20 cellular contexts compared by ENCODE assay signal in the genomic region with DNA sequence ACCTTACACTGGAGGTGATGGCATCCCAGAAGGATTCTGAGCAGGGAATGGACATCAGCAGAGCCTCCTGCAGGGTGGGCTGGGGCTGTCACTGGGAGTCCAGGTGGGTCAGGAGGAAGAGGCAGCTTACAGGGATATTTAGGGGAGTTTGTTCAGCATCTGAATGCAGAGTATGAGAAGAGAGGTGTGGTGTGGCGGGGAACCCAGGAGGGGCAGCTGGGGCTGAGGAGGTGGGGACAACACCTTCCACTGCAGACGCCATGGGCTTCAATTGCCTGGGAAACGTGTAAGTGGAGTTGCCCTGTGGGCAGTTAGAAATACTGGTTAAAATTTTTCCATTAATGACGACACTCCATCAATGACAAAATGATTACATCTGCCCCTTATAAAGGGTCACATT. TPM values are rescaled to one million over a fixed set of nuclear protein-coding genes. Genes with fewer than 3 reads are reported as not detected.
DNase-seq lines count a peak whose midpoint lies in the region; ATAC-seq and TF ChIP-seq lines count a peak whose summit lies in the region.
"Had no signal": no experiment of that assay in that cellular context is flagged by ENCODE, and none has a peak within 500 bp of the region (broad histone marks: within the 10 kb centered on the region; RNA-seq: fewer than 3 reads in every experiment).

No MANE protein-coding gene starts in this region.

- H3K9me3 ChIP-seq in cardiac muscle cell (ENCODE audit: low read depth) (no peaks in the 10 kb centered on the region), mesenchymal stem cell (ENCODE audit: control insufficient read depth, low read length) (peaks cover 5% of the 10 kb centered on the region), vagina (peaks cover 4% of the 10 kb centered on the region), psoas muscle (peaks cover 8% of the 10 kb centered on the region)
- H3K9me3 ChIP-seq: Caco-2 had no signal

- no peak overlapping the region for H3K14ac ChIP-seq in mesenchymal stem cell (ENCODE audit: low read length in 2 of 2)

- no peaks in the 10 kb centered on the region for H3K36me3 Mint-ChIP-seq in type B pancreatic cell
- H3K36me3 Mint-ChIP-seq in T-helper 2 cell treated with Interferon-gamma antibody and Interleukin-4, amounts not matched to agents 5 μg/mL and 100 μg/mL, for 36 hours (ENCODE audit: low read depth), result no peaks in the 10 kb centered on the region
- H3K36me3 Mint-ChIP-seq: CD8-positive, alpha-beta T cell had no signal

- TF ChIP-seq POLR2A in vagina (IDR thresholded peaks at IDR 0.05), result no peak

- H2AK5ac ChIP-seq in mesenchymal stem cell (ENCODE audit: low read length, severe bottlenecking), result no peak overlapping the region

- DNase-seq in cardiac muscle cell (ENCODE audit: low read depth in 1 of 2, low spot score in 1 of 2) (no peak), left cardiac atrium (no peak), mesenchymal stem cell (no peak), type B pancreatic cell (ENCODE audit: extremely low spot score, unreplicated experiment) (no peak), vagina (ENCODE audit: extremely low spot score in 2 of 2) (no peak), psoas muscle (no peak), NCI-H2171 treated with DMSO at 0.1 percent for 48 hours (lab: John Stamatoyannopoulos, UW) (no peak)
- DNase-seq in T-helper 2 cell treated with Interferon-gamma antibody and Interleukin-4, amounts not matched to agents 5 μg/mL and 100 μg/mL, for 36 hours (ENCODE audit: low spot score), result no peak
- DNase-seq: AML-193; Caco-2; Calu3; CD4-positive, alpha-beta T cell; CD8-positive, alpha-beta T cell; DMS79 treated with DMSO at 0.1 percent for 48 hours; GF-D8 had no signal

- TF ChIP-seq CTCF in cardiac muscle cell (IDR thresholded peaks at IDR 0.05; ENCODE audit: low read depth, low read length) (no peak), type B pancreatic cell (conservative IDR thresholded peaks at IDR 0.05) (no peak), vagina (IDR thresholded peaks at IDR 0.05) (no peak), psoas muscle (IDR thresholded peaks at IDR 0.05) (no peak)

- no peak overlapping the region for H2AFZ ChIP-seq in mesenchymal stem cell (ENCODE audit: low read depth, low read length)

- H3K27ac ChIP-seq in cardiac muscle cell (peak overlapping the region; percentile 95), mesenchymal stem cell (ENCODE audit: low read length, poor library complexity, severe bottlenecking) (no peak overlapping the region), vagina (peak overlapping the region; percentile 92), psoas muscle (no peak overlapping the region)
- H3K27ac ChIP-seq: 22Rv1; A549; BLaER1 treated with 17β-estradiol and CSF1 and Interleukin-3, amounts not matched to agents 10 nM and 100 nM; C4-2B had no signal

- no peak for ATAC-seq in left cardiac atrium
- no peak for ATAC-seq in psoas muscle
- ATAC-seq: A549; CD8-positive, alpha-beta T cell had no signal

- no peaks in the 10 kb centered on the region for H3K27me3 Mint-ChIP-seq in type B pancreatic cell
- no peaks in the 10 kb centered on the region for H3K27me3 Mint-ChIP-seq in T-helper 2 cell treated with Interferon-gamma antibody and Interleukin-4, amounts not matched to agents 5 μg/mL and 100 μg/mL, for 36 hours (ENCODE audit: low read depth)

- no peak overlapping the region for H3K9ac ChIP-seq in mesenchymal stem cell (ENCODE audit: low read length)
- H3K9ac ChIP-seq: BLaER1 treated with 17β-estradiol and CSF1 and Interleukin-3, amounts not matched to agents 10 nM and 100 nM had no signal

- no peak overlapping the region for H2BK12ac ChIP-seq in mesenchymal stem cell (ENCODE audit: low read length in 2 of 2)

- no peak overlapping the region for H3K18ac ChIP-seq in mesenchymal stem cell (ENCODE audit: low read depth in 1 of 2, low read length in 2 of 2)

- no peak overlapping the region for H2BK5ac ChIP-seq in mesenchymal stem cell (ENCODE audit: low read depth, low read length, poor library complexity, severe bottlenecking)

- no peak overlapping the region for H4K91ac ChIP-seq in mesenchymal stem cell (ENCODE audit: low read length)

- H3K9me3 Mint-ChIP-seq in type B pancreatic cell, result peaks cover 4% of the 10 kb centered on the region
- peaks cover 6% of the 10 kb centered on the region for H3K9me3 Mint-ChIP-seq in T-helper 2 cell treated with Interferon-gamma antibody and Interleukin-4, amounts not matched to agents 5 μg/mL and 100 μg/mL, for 36 hours

- no peak overlapping the region for H3K4me3 Mint-ChIP-seq in type B pancreatic cell
- no peak overlapping the region for H3K4me3 Mint-ChIP-seq in T-helper 2 cell treated with Interferon-gamma antibody and Interleukin-4, amounts not matched to agents 5 μg/mL and 100 μg/mL, for 36 hours
- H3K4me3 Mint-ChIP-seq: B cell; CD4-positive, alpha-beta T cell; CD8-positive, alpha-beta T cell had no signal

- no peak overlapping the region for H3K4me2 ChIP-seq in mesenchymal stem cell (ENCODE audit: low read length, poor library complexity, severe bottlenecking)
- H3K4me2 ChIP-seq: A549; BLaER1 treated with 17β-estradiol and CSF1 and Interleukin-3, amounts not matched to agents 10 nM and 100 nM had no signal

- H2BK15ac ChIP-seq in mesenchymal stem cell (ENCODE audit: low read depth, poor library complexity, severe bottlenecking), result no peak overlapping the region

- H3K23ac ChIP-seq in mesenchymal stem cell (ENCODE audit: low read length in 2 of 2), result no peak overlapping the region

- peak overlapping the region; percentile 61 for H3K27ac Mint-ChIP-seq in type B pancreatic cell
- H3K27ac Mint-ChIP-seq in T-helper 2 cell treated with Interferon-gamma antibody and Interleukin-4, amounts not matched to agents 5 μg/mL and 100 μg/mL, for 36 hours, result no peak overlapping the region
- H3K27ac Mint-ChIP-seq: B cell; CD4-positive, alpha-beta T cell; CD8-positive, alpha-beta T cell had no signal

- WGBS in mesenchymal stem cell, result 98% methylated on average over 3 of the region's 4 CpGs
- 95 to 97% (median 96%) methylated on average over 4 of the region's 4 CpGs for WGBS in psoas muscle, 3 donors

- H3K79me1 ChIP-seq in mesenchymal stem cell (replicated peaks; ENCODE audit: low read length, poor library complexity, severe bottlenecking), result no peaks in the 10 kb centered on the region

- H3K4me1 ChIP-seq in cardiac muscle cell (ENCODE audit: low read depth) (peaks cover 38% of the 10 kb centered on the region), mesenchymal stem cell (ENCODE audit: control insufficient read depth, insufficient read depth, low read depth, low read length) (peaks cover 15% of the 10 kb centered on the region), vagina (peaks cover 37% of the 10 kb centered on the region), psoas muscle (no peaks in the 10 kb centered on the region)
- H3K4me1 ChIP-seq: Caco-2 had no signal

- H3K4me1 Mint-ChIP-seq in type B pancreatic cell (ENCODE audit: unreplicated experiment), result peaks cover 28% of the 10 kb centered on the region
- H3K4me1 Mint-ChIP-seq in T-helper 2 cell treated with Interferon-gamma antibody and Interleukin-4, amounts not matched to agents 5 μg/mL and 100 μg/mL, for 36 hours (ENCODE audit: low read depth), result no peaks in the 10 kb centered on the region
- H3K4me1 Mint-ChIP-seq: B cell had no signal

- H3K36me3 ChIP-seq in cardiac muscle cell (no peaks in the 10 kb centered on the region), mesenchymal stem cell (ENCODE audit: control insufficient read depth in 1 of 2, insufficient read depth in 2 of 2, low read depth in 1 of 2, low read length in 2 of 2) (peaks cover 0 to 7% of the 10 kb centered on the region in 2 experiments), vagina (no peaks in the 10 kb centered on the region), psoas muscle (ENCODE audit: insufficient read depth in 1 of 2, low read depth in 1 of 2) (no peaks in the 10 kb centered on the region)
- H3K36me3 ChIP-seq: BLaER1 treated with 17β-estradiol and CSF1 and Interleukin-3, amounts not matched to agents 10 nM and 100 nM had no signal

- H3K4me3 ChIP-seq in cardiac muscle cell, result no peak overlapping the region
- H3K4me3 ChIP-seq in mesenchymal stem cell (ENCODE audit: insufficient read depth in 1 of 2, low read depth in 1 of 2, low read length in 2 of 2), result no peak overlapping the region
- no peak overlapping the region for H3K4me3 ChIP-seq in vagina
- H3K4me3 ChIP-seq in psoas muscle, result no peak overlapping the region
- H3K4me3 ChIP-seq: A549; BLaER1 treated with 17β-estradiol and CSF1 and Interleukin-3, amounts not matched to agents 10 nM and 100 nM had no signal

- peak overlapping the region; percentile 19 for H2BK120ac ChIP-seq in mesenchymal stem cell (ENCODE audit: low read depth, low read length)

- H3K27me3 ChIP-seq in cardiac muscle cell, result no peaks in the 10 kb centered on the region
- H3K27me3 ChIP-seq in mesenchymal stem cell (ENCODE audit: control insufficient read depth in 1 of 2, insufficient read depth in 1 of 2, low read length in 2 of 2), result no peaks in the 10 kb centered on the region
- no peaks in the 10 kb centered on the region for H3K27me3 ChIP-seq in vagina
- no peaks in the 10 kb centered on the region for H3K27me3 ChIP-seq in psoas muscle (ENCODE audit: insufficient read depth in 3 of 3, low read length in 2 of 3)
- H3K27me3 ChIP-seq: BLaER1 treated with 17β-estradiol and CSF1 and Interleukin-3, amounts not matched to agents 10 nM and 100 nM had no signal

- no peak overlapping the region for H3K4ac ChIP-seq in mesenchymal stem cell (ENCODE audit: low read depth in 1 of 2, low read length in 2 of 2)

- intact Hi-C loops in left cardiac atrium (cut with DNase I), result no loop called here
- intact Hi-C loops in vagina (cut with DNase I), result loop anchor here (5.0 to 10.0 kb wide), 2 partner anchors 150 to 637 kb away; a partner anchor contains a TSS
- intact Hi-C loops in psoas muscle (cut with DNase I), result no loop called here

- H4K8ac ChIP-seq in mesenchymal stem cell (ENCODE audit: low read length), result no peak overlapping the region

RNA-seq across cellular contexts. Expression of a gene that starts 33.5 kb away (rescaled TPM):
- total RNA-seq in cardiac muscle cell, result 11.3 and 15.5 TPM in 2 replicates
- 7.4 and 10.9 TPM in 2 replicates for polyA plus RNA-seq in cardiac muscle cell
- 10 to 100 TPM; 24.4 to 25.3 TPM for total RNA-seq in left cardiac atrium
- polyA plus RNA-seq in mesenchymal stem cell (2013, experiment 1 of 2), result 71.1 TPM
- polyA plus RNA-seq in mesenchymal stem cell (2013, experiment 2 of 2), result 71.6 TPM
- total RNA-seq in type B pancreatic cell (ENCODE audit: low replicate concordance), result 9.3 and 37.9 TPM in 2 replicates
- 39.3 TPM for total RNA-seq in vagina
- total RNA-seq in psoas muscle, result 1 to 10 TPM; 4.3 to 5.2 (median 4.9) TPM
- 1 to 10 TPM; 2.3 to 4.7 (median 4.2) TPM for polyA plus RNA-seq in psoas muscle
- total RNA-seq: B cell had no signal

Comparison
In these comparisons a context has a peak if more than half of its experiments do, and no peak if none do; other contexts are left out.
1. H3K27ac ChIP-seq: peak in cardiac muscle cell (single experiment) and vagina (single experiment); none in mesenchymal stem cell (single experiment) and psoas muscle (single experiment).